Comparison of ENCODE assay signal across 18 cellular contexts in genomic region chr5:170291324-170291847, GRCh38. TPM values are rescaled to one million over a fixed set of nuclear protein-coding genes. Genes with fewer than 3 reads are reported as not detected.
A peak's percentile ranks its signal among the peaks of the same experiment; 100 is the strongest.
DNase-seq lines count a peak whose midpoint lies in the region; ATAC-seq and TF ChIP-seq lines count a peak whose summit lies in the region.
"Had no signal": no experiment of that assay in that cellular context is flagged by ENCODE, and none has a peak within 500 bp of the region (broad histone marks: within the 10 kb centered on the region; RNA-seq: fewer than 3 reads in every experiment).

No MANE protein-coding gene starts in this region.

- intact Hi-C loops in CD8-positive, alpha-beta T cell (cut with DNase I, micrococcal nuclease): no loop called here
- intact Hi-C loops in activated T-helper 2 cell treated with anti-CD3 and anti-CD28 coated beads, Interferon-gamma antibody, Interleukin-2, Interleukin-4, amounts not matched to agents 10 μg/mL and 5 μg/mL and 100 μg/mL, durations not matched to agents 14 hours and 24 hours and 36 hours (cut with micrococcal nuclease): loop anchor here (10.0 kb wide), 1 partner anchor 487 kb away; no protein-coding TSS in a partner anchor

- peaks cover 95% of the 10 kb centered on the region for H3K4me1 Mint-ChIP-seq in CD8-positive, alpha-beta T cell (ENCODE audit: low read depth)
- H3K4me1 Mint-ChIP-seq in activated T-helper 2 cell treated with anti-CD3 and anti-CD28 coated beads, Interferon-gamma antibody, Interleukin-2, Interleukin-4, amounts not matched to agents 10 μg/mL and 5 μg/mL and 100 μg/mL, durations not matched to agents 14 hours and 24 hours and 36 hours (ENCODE audit: low read depth): peaks cover 88% of the 10 kb centered on the region

- TF ChIP-seq CTCF in CD8-positive, alpha-beta T cell (IDR thresholded peaks at IDR 0.05): no peak
- no peak for TF ChIP-seq CTCF in Loucy (conservative IDR thresholded peaks at IDR 0.05; ENCODE audit: low read length)
- no peak for TF ChIP-seq CTCF in neutrophil (IDR thresholded peaks at IDR 0.05)
- TF ChIP-seq CTCF in foreskin keratinocyte (conservative IDR thresholded peaks at IDR 0.05): no peak

- peak overlapping the region; percentile 97 for H3K27ac Mint-ChIP-seq in CD8-positive, alpha-beta T cell
- H3K27ac Mint-ChIP-seq in activated T-helper 2 cell treated with anti-CD3 and anti-CD28 coated beads, Interferon-gamma antibody, Interleukin-2, Interleukin-4, amounts not matched to agents 10 μg/mL and 5 μg/mL and 100 μg/mL, durations not matched to agents 14 hours and 24 hours and 36 hours: peak overlapping the region; percentile 92

- H3F3A ChIP-seq in Loucy (ENCODE audit: low read depth): 0 out of 2 replicates have a peak, but pooled peaks cover 8% of the 10 kb centered on the region

- POLR2A ChIA-PET in CD8-positive, alpha-beta T cell (lab: Charles Lee): interaction anchor here (0.9 to 17.3 kb wide), 3 partner anchors 9 to 42 kb away, joined by 3 to 494 read pairs (median 3); no protein-coding TSS in a partner anchor

- peak in 1 of 7 experiments; percentile 29 for DNase-seq in CD8-positive, alpha-beta T cell
- no peak for DNase-seq in activated T-helper 2 cell treated with anti-CD3 and anti-CD28 coated beads, Interferon-gamma antibody, Interleukin-2, Interleukin-4, amounts not matched to agents 10 μg/mL and 5 μg/mL and 100 μg/mL, durations not matched to agents 14 hours and 24 hours and 36 hours (ENCODE audit: low spot score)
- no peak for DNase-seq in stimulated activated CD4-positive, alpha-beta T cell treated with anti-CD3 and anti-CD28 coated beads, Interleukin-4, amount 100 ng/mL, for 1 hour
- no peak for DNase-seq in foreskin keratinocyte
- DNase-seq: left cardiac atrium; midbrain; NCI-H2029; NCI-H524 treated with DMSO at 0.1 percent for 48 hours; right cardiac atrium; stimulated activated CD4-positive, alpha-beta T cell treated with anti-CD3 and anti-CD28 coated beads, Interleukin-1b, Interleukin-23, amount 100 ng/mL, for 48 hours; tibial artery had no signal

- peak overlapping the region; percentile 25 for H3K27ac ChIP-seq in CD8-positive, alpha-beta T cell (ENCODE audit: low read depth, low read length)
- H3K27ac ChIP-seq in neutrophil (peak overlapping the region; percentile 97), foreskin keratinocyte (no peak overlapping the region)
- H3K27ac ChIP-seq: C4-2B, tibial artery had no signal

- no peaks in the 10 kb centered on the region for H3K27me3 Mint-ChIP-seq in CD8-positive, alpha-beta T cell (ENCODE audit: low read depth)
- H3K27me3 Mint-ChIP-seq in activated T-helper 2 cell treated with anti-CD3 and anti-CD28 coated beads, Interferon-gamma antibody, Interleukin-2, Interleukin-4, amounts not matched to agents 10 μg/mL and 5 μg/mL and 100 μg/mL, durations not matched to agents 14 hours and 24 hours and 36 hours (ENCODE audit: low read depth): no peaks in the 10 kb centered on the region

- H3K9ac ChIP-seq in Loucy (ENCODE audit: low read depth, low read length, poor library complexity, severe bottlenecking): peak overlapping the region; percentile 68

- CTCF ChIA-PET in CD8-positive, alpha-beta T cell (lab: Charles Lee): interaction anchor here (1.3 to 18.6 kb wide), 7 partner anchors 9 to 66 kb away, joined by 3 to 385 read pairs (median 41); no protein-coding TSS in a partner anchor

- no peak overlapping the region for H2AFZ ChIP-seq in Loucy (ENCODE audit: low read length)

- H3K79me2 ChIP-seq in Loucy (ENCODE audit: insufficient read depth, low read length): peaks cover 97% of the 10 kb centered on the region

- no peaks in the 10 kb centered on the region for H3K9me2 ChIP-seq in Loucy (replicated peaks; ENCODE audit: low read depth, low read length)

- peak overlapping the region; percentile 91 for H3K4me2 ChIP-seq in Loucy (ENCODE audit: low read depth, low read length, poor library complexity, severe bottlenecking)

- H3K9me3 Mint-ChIP-seq in CD8-positive, alpha-beta T cell: no peaks in the 10 kb centered on the region
- H3K9me3 Mint-ChIP-seq in activated T-helper 2 cell treated with anti-CD3 and anti-CD28 coated beads, Interferon-gamma antibody, Interleukin-2, Interleukin-4, amounts not matched to agents 10 μg/mL and 5 μg/mL and 100 μg/mL, durations not matched to agents 14 hours and 24 hours and 36 hours: no peaks in the 10 kb centered on the region

- no peaks in the 10 kb centered on the region for H3K9me3 ChIP-seq in CD8-positive, alpha-beta T cell (ENCODE audit: low read length)
- H3K9me3 ChIP-seq in Loucy (ENCODE audit: insufficient read depth, low read depth, low read length) (no peaks in the 10 kb centered on the region), neutrophil (peaks cover 3% of the 10 kb centered on the region)
- H3K9me3 ChIP-seq: tibial artery had no signal

- H4K20me1 ChIP-seq in Loucy (ENCODE audit: insufficient read depth, low read length, poor library complexity, severe bottlenecking): peaks cover 61% of the 10 kb centered on the region

- H3K36me3 Mint-ChIP-seq in CD8-positive, alpha-beta T cell: peaks cover 99% of the 10 kb centered on the region
- peaks cover 100% of the 10 kb centered on the region for H3K36me3 Mint-ChIP-seq in activated T-helper 2 cell treated with anti-CD3 and anti-CD28 coated beads, Interferon-gamma antibody, Interleukin-2, Interleukin-4, amounts not matched to agents 10 μg/mL and 5 μg/mL and 100 μg/mL, durations not matched to agents 14 hours and 24 hours and 36 hours (ENCODE audit: low read depth)

- peak overlapping the region; percentile 99 for H3K4me3 Mint-ChIP-seq in CD8-positive, alpha-beta T cell
- peak overlapping the region; percentile 98 for H3K4me3 Mint-ChIP-seq in activated T-helper 2 cell treated with anti-CD3 and anti-CD28 coated beads, Interferon-gamma antibody, Interleukin-2, Interleukin-4, amounts not matched to agents 10 μg/mL and 5 μg/mL and 100 μg/mL, durations not matched to agents 14 hours and 24 hours and 36 hours (ENCODE audit: low read depth)

- H3K4me1 ChIP-seq in CD8-positive, alpha-beta T cell (ENCODE audit: insufficient read depth, low read length): peaks cover 85% of the 10 kb centered on the region
- H3K4me1 ChIP-seq in Loucy (ENCODE audit: insufficient read depth, low read length, poor library complexity, severe bottlenecking) (peaks cover 59% of the 10 kb centered on the region), neutrophil (ENCODE audit: control insufficient read depth in 1 of 2, insufficient read depth in 1 of 2, low read depth in 1 of 2, low read length in 1 of 2) (peaks cover 90 to 96% of the 10 kb centered on the region in 2 experiments), foreskin keratinocyte (no peaks in the 10 kb centered on the region)
- H3K4me1 ChIP-seq: tibial artery had no signal

- H3K36me3 ChIP-seq in CD8-positive, alpha-beta T cell (ENCODE audit: insufficient read depth, low read length): peaks cover 64% of the 10 kb centered on the region
- H3K36me3 ChIP-seq in Loucy (ENCODE audit: insufficient read depth, low read length) (peaks cover 59% of the 10 kb centered on the region), neutrophil (peaks cover 86% of the 10 kb centered on the region)
- H3K36me3 ChIP-seq: tibial artery had no signal

- peak; percentile 38 for ATAC-seq in CD8-positive, alpha-beta T cell
- no peak for ATAC-seq in foreskin keratinocyte
- no peak for ATAC-seq in HG02938 (IDR thresholded peaks at IDR 0.05; ENCODE audit: unreplicated experiment)
- ATAC-seq: left cardiac atrium, right cardiac atrium had no signal

- H3K27me3 ChIP-seq in CD8-positive, alpha-beta T cell (ENCODE audit: insufficient read depth, low read length): no peaks in the 10 kb centered on the region
- H3K27me3 ChIP-seq in Loucy (ENCODE audit: insufficient read depth, low read length, poor library complexity, severe bottlenecking) (no peaks in the 10 kb centered on the region), neutrophil (no peaks in the 10 kb centered on the region), foreskin keratinocyte (no peaks in the 10 kb centered on the region)
- H3K27me3 ChIP-seq: tibial artery had no signal

- H3K4me3 ChIP-seq in CD8-positive, alpha-beta T cell (ENCODE audit: low read depth, low read length): peak overlapping the region; percentile 8
- H3K4me3 ChIP-seq in Loucy (ENCODE audit: low read length, poor library complexity, severe bottlenecking) (peak overlapping the region; percentile 99), neutrophil (ENCODE audit: low read depth in 1 of 2, low read length in 1 of 2) (peak overlapping the region in 1 of 2 experiments; percentile 82)
- H3K4me3 ChIP-seq: tibial artery had no signal

RNA-seq across cellular contexts. Expression of gene LCP2, which starts 6.2 kb away (rescaled TPM):
- 100 to 1,000 TPM; 132 to 140 TPM for total RNA-seq in CD8-positive, alpha-beta T cell
- 239 and 254 TPM in 2 replicates for total RNA-seq in activated T-helper 2 cell treated with anti-CD3 and anti-CD28 coated beads, Interferon-gamma antibody, Interleukin-2, Interleukin-4, amounts not matched to agents 10 μg/mL and 5 μg/mL and 100 μg/mL, durations not matched to agents 14 hours and 24 hours and 36 hours
- not detected in 2 replicates for total RNA-seq in foreskin keratinocyte
- not detected in 2 replicates for polyA plus RNA-seq in foreskin keratinocyte
- total RNA-seq: fibroblast of villous mesenchyme, MCF 10A had no signal

RNA-seq across cellular contexts. Expression of gene C5orf58, which starts 58.6 kb away (rescaled TPM):
- not detected for total RNA-seq in CD8-positive, alpha-beta T cell
- not detected in 2 replicates for total RNA-seq in activated T-helper 2 cell treated with anti-CD3 and anti-CD28 coated beads, Interferon-gamma antibody, Interleukin-2, Interleukin-4, amounts not matched to agents 10 μg/mL and 5 μg/mL and 100 μg/mL, durations not matched to agents 14 hours and 24 hours and 36 hours
- not detected in 2 replicates for total RNA-seq in foreskin keratinocyte
- not detected in 2 replicates for polyA plus RNA-seq in foreskin keratinocyte
- total RNA-seq: cerebellum, fibroblast of villous mesenchyme, left cardiac atrium, MCF 10A had no signal

Comparison
In these comparisons a context has a peak if more than half of its experiments do, and no peak if none do; other contexts are left out.
1. RNA of gene LCP2, which starts 6.2 kb away (total RNA-seq): 239 to 254 TPM in activated T-helper 2 cell treated with anti-CD3 and anti-CD28 coated beads, Interferon-gamma antibody, Interleukin-2, Interleukin-4, amounts not matched to agents 10 μg/mL and 5 μg/mL and 100 μg/mL, durations not matched to agents 14 hours and 24 hours and 36 hours and 132 to 140 TPM in CD8-positive, alpha-beta T cell; not detected in foreskin keratinocyte; every median in the first group is over 100 times any median in the second.